In genomic region chr14:92603309-92604257, GRCh38 we compare ENCODE assay signal across 7 cellular contexts.
DNase-seq lines count a peak whose midpoint lies in the region; ATAC-seq and TF ChIP-seq lines count a peak whose summit lies in the region.

No MANE protein-coding gene starts in this region.

- dilution Hi-C loops in mammary epithelial cell (cut with HindIII; ENCODE audit: low sequenced_read_pairs), result loop anchor here (5.0 kb wide), 1 partner anchor 49 kb away; no protein-coding TSS in a partner anchor

- H2AFZ ChIP-seq in mammary epithelial cell (ENCODE audit: low read depth, low read length), result no peak overlapping the region

- TF ChIP-seq CTCF in RWPE2 (IDR thresholded peaks at IDR 0.05; ENCODE audit: poor library complexity, severe bottlenecking), result peak; percentile 74
- TF ChIP-seq CTCF in mammary epithelial cell (conservative IDR thresholded peaks at IDR 0.05 in 1 of 2, IDR thresholded peaks at IDR 0.05 in 1 of 2; ENCODE audit: extremely low read depth in 1 of 2, insufficient read depth in 1 of 2, low read depth in 1 of 2, low read length in 2 of 2), result peak; percentile 36 to 77
- TF ChIP-seq CTCF in lung (IDR thresholded peaks at IDR 0.05; ENCODE audit: control extremely low read depth, extremely low read depth), result no peak
- TF ChIP-seq CTCF in thoracic aorta (IDR thresholded peaks at IDR 0.05), result peak; percentile 36
- no peak for TF ChIP-seq CTCF in GM20000 (IDR thresholded peaks at IDR 0.05; ENCODE audit: extremely low read depth, missing control alignments)

- no peak overlapping the region for H3K4me3 ChIP-seq in RWPE2 (ENCODE audit: severe bottlenecking)
- no peak overlapping the region for H3K4me3 ChIP-seq in mammary epithelial cell (replicated peaks in 1 of 3; ENCODE audit: insufficient read depth in 1 of 3, low read depth in 2 of 3, low read length in 3 of 3)
- H3K4me3 ChIP-seq in lung, result no peak overlapping the region
- peak overlapping the region; percentile 37 for H3K4me3 ChIP-seq in thoracic aorta

- H3K36me3 ChIP-seq in RWPE2 (ENCODE audit: low read depth) (no peaks in the 10 kb centered on the region), mammary epithelial cell (ENCODE audit: insufficient read depth, low read length) (no peaks in the 10 kb centered on the region), lung (ENCODE audit: control insufficient read depth in 2 of 2, insufficient read depth in 2 of 2, low read length in 2 of 2) (peaks cover 0 to 4% of the 10 kb centered on the region in 2 donors), thoracic aorta (no peaks in the 10 kb centered on the region)

- no peaks in the 10 kb centered on the region for H3K27me3 ChIP-seq in RWPE2 (ENCODE audit: insufficient read depth, poor library complexity, severe bottlenecking)
- no peaks in the 10 kb centered on the region for H3K27me3 ChIP-seq in mammary epithelial cell (ENCODE audit: insufficient read depth, low read length)
- H3K27me3 ChIP-seq in lung (ENCODE audit: control insufficient read depth, insufficient read depth), result no peaks in the 10 kb centered on the region
- H3K27me3 ChIP-seq in thoracic aorta (replicated peaks; ENCODE audit: insufficient read depth), result no peaks in the 10 kb centered on the region

- CTCF ChIA-PET in mammary epithelial cell (lab: Charles Lee; ENCODE audit: low non-redundant PET), result interaction anchor here (0.6 to 0.9 kb wide), 3 partner anchors 88 to 548 kb away, joined by 4 to 6 read pairs (median 5); no protein-coding TSS in a partner anchor

- intact Hi-C loops in mammary epithelial cell (cut with micrococcal nuclease), result loop anchor here (1.0 to 10.0 kb wide), 8 partner anchors 63 to 468 kb away; partner anchors contain the start of gene RIN3

- DNase-seq in HCEC 1CT (peak; percentile 43), RWPE2 (ENCODE audit: low spot score) (no peak), mammary epithelial cell (peak; percentile 51), lung (ENCODE audit: low spot score) (peak; percentile 51), thoracic aorta (ENCODE audit: low spot score) (peak; percentile 30), GM20000 (ENCODE audit: low spot score) (no peak)

- no peaks in the 10 kb centered on the region for H4K20me1 ChIP-seq in mammary epithelial cell (ENCODE audit: insufficient read depth, low read length)

- BruUV-seq in mammary epithelial cell (replicated peaks; lab: Mats Ljungman, UMichigan), result no TSS peak

- ATAC-seq in RWPE2 (ENCODE audit: low read depth) (peak; percentile 63), lung (ENCODE audit: insufficient read depth, low FRiP score) (no peak), thoracic aorta (ENCODE audit: insufficient number of reproducible peaks, low FRiP score, low read depth) (peak; percentile 70), HG02763 (IDR thresholded peaks at IDR 0.05; ENCODE audit: unreplicated experiment) (no peak)

- peaks cover 21% of the 10 kb centered on the region for H3K4me1 ChIP-seq in RWPE2 (ENCODE audit: insufficient read depth, poor library complexity, severe bottlenecking)
- peaks cover 14% of the 10 kb centered on the region for H3K4me1 ChIP-seq in mammary epithelial cell (ENCODE audit: insufficient read depth, low read length)
- peaks cover 0 to 17% of the 10 kb centered on the region in 2 donors for H3K4me1 ChIP-seq in lung (ENCODE audit: control insufficient read depth in 2 of 2, insufficient read depth in 2 of 2, low read length in 2 of 2)
- peaks cover 21 to 48% of the 10 kb centered on the region in 2 donors for H3K4me1 ChIP-seq in thoracic aorta (ENCODE audit: control insufficient read depth in 1 of 2, low read depth in 2 of 2)

- 5% methylated on average over 9 of the region's 14 CpGs for WGBS in mammary epithelial cell (ENCODE audit: low coverage, missing lambda C conversion rate)
- 63 to 71% methylated on average over 14 of the region's 14 CpGs for WGBS in lung, 2 donors

- no peaks in the 10 kb centered on the region for H3K79me2 ChIP-seq in mammary epithelial cell (ENCODE audit: insufficient read depth, low read length)

- in situ Hi-C loops in mammary epithelial cell (cut with MboI; ENCODE audit: low sequenced_read_pairs in 2 of 2), result no loop called here

- no peaks in the 10 kb centered on the region for H3K9me3 ChIP-seq in RWPE2 (ENCODE audit: severe bottlenecking)
- no peaks in the 10 kb centered on the region for H3K9me3 ChIP-seq in mammary epithelial cell (replicated peaks; ENCODE audit: insufficient read depth, low read length)
- no peaks in the 10 kb centered on the region for H3K9me3 ChIP-seq in lung (ENCODE audit: control insufficient read depth in 2 of 2, insufficient read depth in 1 of 2, low read length in 1 of 2)
- no peaks in the 10 kb centered on the region for H3K9me3 ChIP-seq in thoracic aorta

- H3K4me2 ChIP-seq in mammary epithelial cell (ENCODE audit: insufficient read depth, low read depth, low read length), result no peak overlapping the region

- H3K27ac ChIP-seq in RWPE2 (ENCODE audit: poor library complexity, severe bottlenecking) (no peak overlapping the region), mammary epithelial cell (ENCODE audit: insufficient read depth, low read depth, low read length) (no peak overlapping the region), lung (ENCODE audit: low read depth in 1 of 2, low read length in 1 of 2) (peak overlapping the region in 1 of 2 donors; percentile 67), thoracic aorta (peak overlapping the region; percentile 88 to 94)

- no peak overlapping the region for H3K9ac ChIP-seq in mammary epithelial cell (ENCODE audit: insufficient read depth, low read length)

Comparison
In these comparisons a context has a peak if more than half of its experiments do, and no peak if none do; other contexts are left out.
1. DNase-seq: peak in HCEC 1CT (single experiment), mammary epithelial cell (single experiment), lung (single experiment) and thoracic aorta (single experiment); none in RWPE2 (single experiment) and GM20000 (single experiment).
2. ATAC-seq: peak in RWPE2 (single experiment) and thoracic aorta (single experiment); none in lung (single experiment) and HG02763 (single experiment).
3. H3K27ac ChIP-seq: peak in thoracic aorta (2 of 2); none in RWPE2 (single experiment) and mammary epithelial cell (single experiment).
4. CTCF ChIP-seq: peak in RWPE2 (single experiment), mammary epithelial cell (2 of 2) and thoracic aorta (single experiment); none in lung (single experiment) and GM20000 (single experiment).